Comparison of ENCODE assay signal across 13 cellular contexts in the genomic region with DNA sequence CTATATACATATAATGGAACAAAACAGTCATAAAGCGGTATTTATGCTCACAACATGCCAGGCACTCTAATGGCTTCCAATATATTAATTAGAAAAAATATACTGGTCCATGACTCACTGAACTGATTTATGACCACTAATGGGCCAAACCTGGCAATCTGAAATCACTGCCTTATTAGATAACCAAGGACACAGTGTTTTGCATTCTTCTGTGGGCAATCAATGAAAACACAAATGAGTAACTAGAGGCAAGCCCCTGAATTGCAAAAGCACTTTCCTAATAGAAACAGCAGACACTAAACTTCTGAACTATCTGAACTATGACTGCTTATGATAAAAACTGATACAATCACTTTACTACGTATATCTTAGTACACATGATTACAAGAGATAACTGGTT. TPM values are rescaled to one million over a fixed set of nuclear protein-coding genes. Genes with fewer than 3 reads are reported as not detected.
DNase-seq lines count a peak whose midpoint lies in the region; ATAC-seq and TF ChIP-seq lines count a peak whose summit lies in the region.
"Had no signal": no experiment of that assay in that cellular context is flagged by ENCODE, and none has a peak within 500 bp of the region (broad histone marks: within the 10 kb centered on the region; RNA-seq: fewer than 3 reads in every experiment).

No MANE protein-coding gene starts in this region.

- H3K27me3 ChIP-seq in right atrium auricular region, result no peaks in the 10 kb centered on the region
- H3K27me3 ChIP-seq: dorsolateral prefrontal cortex had no signal

- H3K9me3 Mint-ChIP-seq in effector memory CD8-positive, alpha-beta T cell, result no peaks in the 10 kb centered on the region
- peaks cover 4% of the 10 kb centered on the region for H3K9me3 Mint-ChIP-seq in nephron
- H3K9me3 Mint-ChIP-seq in activated T-helper 2 cell treated with anti-CD3 and anti-CD28 coated beads, Interferon-gamma antibody, Interleukin-2, Interleukin-4, amounts not matched to agents 10 μg/mL and 5 μg/mL and 100 μg/mL, durations not matched to agents 14 hours and 24 hours and 36 hours, result peaks cover 8% of the 10 kb centered on the region
- H3K9me3 Mint-ChIP-seq: activated CD4-positive, alpha-beta memory T cell treated with anti-CD3 and anti-CD28 coated beads, Interleukin-2, amount 10 ng/mL, durations not matched to agents 7 days and 5 days had no signal

- H3K4me1 Mint-ChIP-seq in effector memory CD8-positive, alpha-beta T cell (ENCODE audit: low read depth in 2 of 2), result peaks cover 28 to 40% of the 10 kb centered on the region in 2 donors
- H3K4me1 Mint-ChIP-seq in nephron, result peaks cover 13% of the 10 kb centered on the region
- peaks cover 38% of the 10 kb centered on the region for H3K4me1 Mint-ChIP-seq in activated T-helper 2 cell treated with anti-CD3 and anti-CD28 coated beads, Interferon-gamma antibody, Interleukin-2, Interleukin-4, amounts not matched to agents 10 μg/mL and 5 μg/mL and 100 μg/mL, durations not matched to agents 14 hours and 24 hours and 36 hours (ENCODE audit: low read depth)

- TF ChIP-seq CTCF in nephron (IDR thresholded peaks at IDR 0.05; ENCODE audit: unreplicated experiment in 3 of 3) (no peak), right atrium auricular region (IDR thresholded peaks at IDR 0.05) (no peak)

- H3K4me1 ChIP-seq in right atrium auricular region, result peaks cover 0 to 14% of the 10 kb centered on the region in 2 donors

- intact Hi-C loops in activated T-helper 2 cell treated with anti-CD3 and anti-CD28 coated beads, Interferon-gamma antibody, Interleukin-2, Interleukin-4, amounts not matched to agents 10 μg/mL and 5 μg/mL and 100 μg/mL, durations not matched to agents 14 hours and 24 hours and 36 hours (cut with micrococcal nuclease), result no loop called here

- H3K36me3 ChIP-seq in right atrium auricular region, result no peaks in the 10 kb centered on the region

- ATAC-seq in effector memory CD8-positive, alpha-beta T cell (replicated peaks), result no peak

- no peak overlapping the region for H3K4me3 ChIP-seq in right atrium auricular region
- H3K4me3 ChIP-seq: dorsolateral prefrontal cortex had no signal

- peaks cover 20% of the 10 kb centered on the region for H3K36me3 Mint-ChIP-seq in effector memory CD8-positive, alpha-beta T cell (ENCODE audit: insufficient read depth)
- H3K36me3 Mint-ChIP-seq in nephron (ENCODE audit: low read depth), result peaks cover 4% of the 10 kb centered on the region
- peaks cover 36% of the 10 kb centered on the region for H3K36me3 Mint-ChIP-seq in activated T-helper 2 cell treated with anti-CD3 and anti-CD28 coated beads, Interferon-gamma antibody, Interleukin-2, Interleukin-4, amounts not matched to agents 10 μg/mL and 5 μg/mL and 100 μg/mL, durations not matched to agents 14 hours and 24 hours and 36 hours (ENCODE audit: low read depth)

- no peaks in the 10 kb centered on the region for H3K27me3 Mint-ChIP-seq in effector memory CD8-positive, alpha-beta T cell
- H3K27me3 Mint-ChIP-seq in nephron (ENCODE audit: low read depth), result peaks cover 4% of the 10 kb centered on the region
- no peaks in the 10 kb centered on the region for H3K27me3 Mint-ChIP-seq in activated T-helper 2 cell treated with anti-CD3 and anti-CD28 coated beads, Interferon-gamma antibody, Interleukin-2, Interleukin-4, amounts not matched to agents 10 μg/mL and 5 μg/mL and 100 μg/mL, durations not matched to agents 14 hours and 24 hours and 36 hours (ENCODE audit: low read depth)
- H3K27me3 Mint-ChIP-seq: activated CD4-positive, alpha-beta memory T cell treated with anti-CD3 and anti-CD28 coated beads, Interleukin-2, amount 10 ng/mL, durations not matched to agents 7 days and 5 days; activated naive CD8-positive, alpha-beta T cell treated with anti-CD3 and anti-CD28 coated beads for 36 hours had no signal

- no peaks in the 10 kb centered on the region for H3K9me3 ChIP-seq in right atrium auricular region

- no peak overlapping the region for H3K27ac ChIP-seq in right atrium auricular region
- H3K27ac ChIP-seq: dorsolateral prefrontal cortex had no signal

- peak overlapping the region; percentile 49 to 75 for H3K27ac Mint-ChIP-seq in effector memory CD8-positive, alpha-beta T cell
- H3K27ac Mint-ChIP-seq in nephron, result peak overlapping the region in 1 of 3 experiments; percentile 52
- H3K27ac Mint-ChIP-seq in activated T-helper 2 cell treated with anti-CD3 and anti-CD28 coated beads, Interferon-gamma antibody, Interleukin-2, Interleukin-4, amounts not matched to agents 10 μg/mL and 5 μg/mL and 100 μg/mL, durations not matched to agents 14 hours and 24 hours and 36 hours, result no peak overlapping the region
- H3K27ac Mint-ChIP-seq: activated CD4-positive, alpha-beta memory T cell treated with anti-CD3 and anti-CD28 coated beads, Interleukin-2, amount 10 ng/mL, durations not matched to agents 7 days and 5 days; activated naive CD8-positive, alpha-beta T cell treated with anti-CD3 and anti-CD28 coated beads for 36 hours had no signal

- peak; percentile 54 for DNase-seq in ELR (ENCODE audit: low read depth)
- DNase-seq in NCI-H69 (lab: John Stamatoyannopoulos, UW), result peak; percentile 7
- no peak for DNase-seq in effector memory CD8-positive, alpha-beta T cell
- no peak for DNase-seq in activated T-helper 2 cell treated with anti-CD3 and anti-CD28 coated beads, Interferon-gamma antibody, Interleukin-2, Interleukin-4, amounts not matched to agents 10 μg/mL and 5 μg/mL and 100 μg/mL, durations not matched to agents 14 hours and 24 hours and 36 hours (ENCODE audit: low spot score)
- DNase-seq in NCI-H1105 treated with DMSO at 0.1 percent for 48 hours (lab: John Stamatoyannopoulos, UW), result no peak
- DNase-seq in right atrium auricular region (ENCODE audit: low spot score), result no peak
- no peak for DNase-seq in SKM-1 (lab: John Stamatoyannopoulos, UW; ENCODE audit: unreplicated experiment)
- DNase-seq: activated CD4-positive, alpha-beta memory T cell treated with anti-CD3 and anti-CD28 coated beads, Interleukin-2, amount 10 ng/mL, durations not matched to agents 7 days and 5 days; activated naive CD8-positive, alpha-beta T cell treated with anti-CD3 and anti-CD28 coated beads for 36 hours; dorsolateral prefrontal cortex; midbrain; NCI-H2029 treated with DMSO at 0.1 percent for 48 hours had no signal

- H3K4me3 Mint-ChIP-seq in effector memory CD8-positive, alpha-beta T cell, result no peak overlapping the region
- peak overlapping the region; percentile 45 to 52 (median 49) for H3K4me3 Mint-ChIP-seq in nephron
- no peak overlapping the region for H3K4me3 Mint-ChIP-seq in activated T-helper 2 cell treated with anti-CD3 and anti-CD28 coated beads, Interferon-gamma antibody, Interleukin-2, Interleukin-4, amounts not matched to agents 10 μg/mL and 5 μg/mL and 100 μg/mL, durations not matched to agents 14 hours and 24 hours and 36 hours (ENCODE audit: low read depth)
- H3K4me3 Mint-ChIP-seq: activated CD4-positive, alpha-beta memory T cell treated with anti-CD3 and anti-CD28 coated beads, Interleukin-2, amount 10 ng/mL, durations not matched to agents 7 days and 5 days; activated naive CD8-positive, alpha-beta T cell treated with anti-CD3 and anti-CD28 coated beads for 36 hours had no signal

RNA-seq across cellular contexts. Expression of a gene that starts 3.5 kb away (rescaled TPM):
- total RNA-seq in activated T-helper 2 cell treated with anti-CD3 and anti-CD28 coated beads, Interferon-gamma antibody, Interleukin-2, Interleukin-4, amounts not matched to agents 10 μg/mL and 5 μg/mL and 100 μg/mL, durations not matched to agents 14 hours and 24 hours and 36 hours, result 18.1 and 20.5 TPM in 2 replicates
- 1 to 10 TPM; 7.5 to 8.5 TPM for total RNA-seq in right atrium auricular region

RNA-seq across cellular contexts. Expression of a gene that starts 26.7 kb away (rescaled TPM):
- total RNA-seq in activated T-helper 2 cell treated with anti-CD3 and anti-CD28 coated beads, Interferon-gamma antibody, Interleukin-2, Interleukin-4, amounts not matched to agents 10 μg/mL and 5 μg/mL and 100 μg/mL, durations not matched to agents 14 hours and 24 hours and 36 hours, result 80.7 and 85.5 TPM in 2 replicates
- total RNA-seq in right atrium auricular region, result 10 to 100 TPM; 19.7 to 24.7 TPM

Comparison
In these comparisons a context has a peak if more than half of its experiments do, and no peak if none do; other contexts are left out.
1. DNase-seq: peak in ELR (single experiment) and NCI-H69 (single experiment); none in effector memory CD8-positive, alpha-beta T cell (0 of 3), activated T-helper 2 cell treated with anti-CD3 and anti-CD28 coated beads, Interferon-gamma antibody, Interleukin-2, Interleukin-4, amounts not matched to agents 10 μg/mL and 5 μg/mL and 100 μg/mL, durations not matched to agents 14 hours and 24 hours and 36 hours (single experiment), NCI-H1105 treated with DMSO at 0.1 percent for 48 hours (single experiment), right atrium auricular region (single experiment) and SKM-1 (single experiment).
2. H3K4me3 Mint-ChIP-seq: peak in nephron (3 of 3); none in effector memory CD8-positive, alpha-beta T cell (0 of 2) and activated T-helper 2 cell treated with anti-CD3 and anti-CD28 coated beads, Interferon-gamma antibody, Interleukin-2, Interleukin-4, amounts not matched to agents 10 μg/mL and 5 μg/mL and 100 μg/mL, durations not matched to agents 14 hours and 24 hours and 36 hours (single experiment).